In genomic region chr2:202122167-202122540, GRCh38 we compare ENCODE assay signal across 1 cellular context.
TF ChIP-seq lines count a peak whose summit lies in the region.

No MANE protein-coding gene starts in this region.

TF ChIP-seq in IMR-90, 13 proteins besides CTCF, POLR2A, EP300 and RAD21:
- no peak for TF ChIP-seq MAZ (IDR thresholded peaks at IDR 0.05; ENCODE audit: borderline replicate concordance, low read depth, low read length)
- TF ChIP-seq CHD1 (IDR thresholded peaks at IDR 0.05; ENCODE audit: low read depth, low read length): no peak
- TF ChIP-seq RFX5 (IDR thresholded peaks at IDR 0.05; ENCODE audit: low read depth, low read length): no peak
- no peak for TF ChIP-seq ELK1 (IDR thresholded peaks at IDR 0.05; ENCODE audit: borderline replicate concordance, low read depth, low read length)
TF ChIP-seq in IMR-90: peak in this region for 0.
